In genomic region chr2:10285578-10286198, GRCh38 we compare ENCODE assay signal across 9 cellular contexts. TPM values are rescaled to one million over a fixed set of nuclear protein-coding genes. Genes with fewer than 3 reads are reported as not detected.
A peak's percentile ranks its signal among the peaks of the same experiment; 100 is the strongest.
DNase-seq lines count a peak whose midpoint lies in the region; ATAC-seq, FAIRE-seq and TF ChIP-seq lines count a peak whose summit lies in the region.
"Had no signal": no experiment of that assay in that cellular context is flagged by ENCODE, and none has a peak within 500 bp of the region (broad histone marks: within the 10 kb centered on the region; RNA-seq: fewer than 3 reads in every experiment).

No MANE protein-coding gene starts in this region.

- peak overlapping the region; percentile 20 to 26 for H3K27ac ChIP-seq in breast epithelium
- H3K27ac ChIP-seq in HepG2 (ENCODE audit: extremely low read length, insufficient read depth, low read length), result peak overlapping the region; percentile 15
- H3K27ac ChIP-seq in thyroid gland, result peak overlapping the region; percentile 93 to 99 (median 95)

- H3K4me1 ChIP-seq in breast epithelium (peaks cover 7 to 10% of the 10 kb centered on the region in 2 donors), HepG2 (ENCODE audit: insufficient read depth, low read length) (peaks cover 48% of the 10 kb centered on the region), thyroid gland (peaks cover 24 to 38% of the 10 kb centered on the region in 2 donors), HAP-1 (no peaks in the 10 kb centered on the region)

- peak; percentile 4 for FAIRE-seq in HepG2 (lab: Jason Lieb, UNC)
- FAIRE-seq: bronchial epithelial cell had no signal

- 41% methylated on average over 12 of the region's 17 CpGs for WGBS in HepG2 (ENCODE audit: low lambda C conversion rate)
- 25 to 46% methylated on average over 8 to 10 of the region's 17 CpGs for WGBS in thyroid gland, 2 donors

- peak overlapping the region; percentile 60 for H3K4me2 ChIP-seq in HepG2 (ENCODE audit: low read depth, low read length)

- DNase-seq in COR-L47 (lab: John Stamatoyannopoulos, UW) (peak; percentile 14), NB4 (ENCODE audit: low read depth) (peak; percentile 92), breast epithelium (ENCODE audit: low spot score in 2 of 2) (peak; percentile 56 to 75), HepG2 (ENCODE audit: low spot score) (peak; percentile 77), thyroid gland (peak; percentile 96), HAP-1 (ENCODE audit: low spot score in 2 of 2) (no peak)
- DNase-seq in effector CD4-positive, alpha-beta T cell, result no peak

- TF ChIP-seq RAD21 in HepG2 (CRISPR knock-in tag; IDR thresholded peaks at IDR 0.05), result no peak

- H4K20me1 ChIP-seq in HepG2 (ENCODE audit: insufficient read depth, low read length), result no peaks in the 10 kb centered on the region

- no peaks in the 10 kb centered on the region for H3K79me2 ChIP-seq in HepG2 (ENCODE audit: insufficient read depth, low read length)

- in situ Hi-C loops in HepG2 (cut with HindIII; ENCODE audit: extremely low pct_ligation_motif_present, low pct_unique_long_range_greater_than_20kb) (no loop called here), HAP-1 (cut with MboI; ENCODE audit: low sequenced_read_pairs) (no loop called here)

- TF ChIP-seq POLR2A in NB4 (IDR thresholded peaks at IDR 0.05; ENCODE audit: extremely low read depth, insufficient read length) (peak; percentile 12), breast epithelium (IDR thresholded peaks at IDR 0.05) (no peak), HepG2 (IDR thresholded peaks at IDR 0.05; ENCODE audit: insufficient read depth in 1 of 2, low read depth in 2 of 2, low read length in 2 of 2) (peak in 1 of 2 experiments; percentile 28; a peak in 1 of 4 replicates), thyroid gland (IDR thresholded peaks at IDR 0.05) (peak in 1 of 2 donors; percentile 38)

- peak overlapping the region; percentile 43 for H3K9ac ChIP-seq in HepG2 (ENCODE audit: insufficient read depth, low read depth, low read length)

- TF ChIP-seq EP300 in HepG2 (IDR thresholded peaks at IDR 0.05; ENCODE audit: low read depth in 2 of 2, low read length in 2 of 2) (peak in 1 of 2 experiments; percentile 40; a peak in 2 of 4 replicates), HepG2 (CRISPR knock-in tag; IDR thresholded peaks at IDR 0.05; ENCODE audit: borderline replicate concordance) (peak; percentile 67; the same call in 1 of the 2 replicates)

- intact Hi-C loops in breast epithelium (cut with DNase I; ENCODE audit: low total_unique reads), result loop anchor here (5.0 kb wide), 1 partner anchor 1268 kb away; no protein-coding TSS in a partner anchor
- intact Hi-C loops in HepG2 (cut with micrococcal nuclease; ENCODE audit: unreplicated experiment), result loop anchor here (2.0 kb wide), 1 partner anchor 17 kb away; the partner anchor contains the start of gene HPCAL1
- intact Hi-C loops in thyroid gland (cut with DNase I), result loop anchor here (5.0 kb wide), 1 partner anchor 122 kb away; no protein-coding TSS in a partner anchor

- TF ChIP-seq CTCF in NB4 (IDR thresholded peaks at IDR 0.05; ENCODE audit: low read depth, low read length) (no peak), breast epithelium (IDR thresholded peaks at IDR 0.05) (no peak), HepG2 (CRISPR knock-in tag; IDR thresholded peaks at IDR 0.05) (peak; percentile 44), thyroid gland (IDR thresholded peaks at IDR 0.05) (peak in 1 of 6 experiments; percentile 11)

- POLR2A ChIA-PET in HepG2 (lab: Yijun Ruan, JAX), result interaction anchor here (1.3 to 6.1 kb wide), 6 partner anchors 8 to 123 kb away, joined by 4 to 87 read pairs (median 9); partner anchors contain the start of gene HPCAL1

- H3K36me3 ChIP-seq in breast epithelium (no peaks in the 10 kb centered on the region), HepG2 (replicated peaks in 1 of 2; ENCODE audit: control insufficient read depth in 1 of 2, insufficient read depth in 2 of 2, low read length in 2 of 2) (no peaks in the 10 kb centered on the region), thyroid gland (no peaks in the 10 kb centered on the region), HAP-1 (replicated peaks) (no peaks in the 10 kb centered on the region)

- CTCF ChIA-PET in HepG2 (lab: Yijun Ruan, JAX; ENCODE audit: low intra/inter-chr PET ratio, low total read pairs), result no interaction called here

- no peak overlapping the region for H2AFZ ChIP-seq in HepG2 (ENCODE audit: low read length)

- ATAC-seq in HepG2 (peak; percentile 80), GM21390 (IDR thresholded peaks at IDR 0.05; ENCODE audit: unreplicated experiment) (no peak)

- BruUV-seq in HepG2 (replicated peaks; lab: Mats Ljungman, UMichigan), result no TSS peak

- H3K4me3 ChIP-seq in NB4 (ENCODE audit: low read depth, low read length) (no peak overlapping the region), breast epithelium (no peak overlapping the region), HepG2 (replicated peaks in 1 of 3; ENCODE audit: insufficient read depth in 1 of 3, low read depth in 2 of 3, low read length in 3 of 3) (peak overlapping the region; percentile 13 to 52 (median 32); a peak in 5 of 6 replicates), thyroid gland (replicated peaks in 1 of 3) (no peak overlapping the region), HAP-1 (no peak overlapping the region)

- no peaks in the 10 kb centered on the region for H3K27me3 ChIP-seq in breast epithelium
- H3K27me3 ChIP-seq in HepG2 (ENCODE audit: control insufficient read depth in 1 of 2, insufficient read depth in 2 of 2, low read length in 2 of 2), result no peaks in the 10 kb centered on the region
- no peaks in the 10 kb centered on the region for H3K27me3 ChIP-seq in thyroid gland
- no peaks in the 10 kb centered on the region for H3K27me3 ChIP-seq in HAP-1 (ENCODE audit: low read depth)

- H3K9me3 ChIP-seq in breast epithelium, result no peaks in the 10 kb centered on the region
- no peaks in the 10 kb centered on the region for H3K9me3 ChIP-seq in HepG2 (ENCODE audit: low read length)
- H3K9me3 ChIP-seq in thyroid gland, result no peaks in the 10 kb centered on the region
- no peaks in the 10 kb centered on the region for H3K9me3 ChIP-seq in HAP-1

TF ChIP-seq in HepG2, 621 proteins besides CTCF, POLR2A, EP300 and RAD21 (continues in another document):
- no peak for TF ChIP-seq HDAC1 (CRISPR knock-in tag; IDR thresholded peaks at IDR 0.05)
- no peak for TF ChIP-seq MATR3 (CRISPR knock-in tag; IDR thresholded peaks at IDR 0.05)
- no peak for TF ChIP-seq SP140L (CRISPR knock-in tag; IDR thresholded peaks at IDR 0.05; ENCODE audit: borderline replicate concordance)
- TF ChIP-seq ZNF10 (CRISPR knock-in tag; IDR thresholded peaks at IDR 0.05; ENCODE audit: borderline replicate concordance, low read depth), result no peak
- no peak for TF ChIP-seq HDAC6 (IDR thresholded peaks at IDR 0.05; ENCODE audit: low read depth, low read length)
- TF ChIP-seq ZNF780A (CRISPR knock-in tag; IDR thresholded peaks at IDR 0.05), result no peak
- no peak for TF ChIP-seq ZNF441 (CRISPR knock-in tag; IDR thresholded peaks at IDR 0.05; ENCODE audit: borderline replicate concordance)
- TF ChIP-seq ZXDC (CRISPR knock-in tag; IDR thresholded peaks at IDR 0.05), result no peak

RNA-seq across cellular contexts. Expression of gene HPCAL1, which starts 17.0 kb away (rescaled TPM):
- total RNA-seq in breast epithelium, result 10 to 100 TPM; 38.6 to 41.9 (median 41.6) TPM
- total RNA-seq in HepG2 (2016; rRNA removed; fragmentation: Illumina TruSeq; extraction: Trizol), result 23.3 and 29.9 TPM in 2 replicates
- total RNA-seq in HepG2 (2016; cell fraction: cytosol; rRNA removed; fragmentation: Illumina TruSeq; extraction: Trizol; ENCODE audit: low read depth), result 43.0 and 51.2 TPM in 2 replicates
- 21.4 and 28.1 TPM in 2 replicates for total RNA-seq in HepG2 (2016; cell fraction: insoluble cytoplasmic fraction; rRNA removed; fragmentation: Illumina TruSeq; extraction: Trizol)
- 50.7 and 67.7 TPM in 2 replicates for total RNA-seq in HepG2 (2016; cell fraction: membrane; rRNA removed; fragmentation: Illumina TruSeq; extraction: Trizol)
- total RNA-seq in HepG2 (2016; cell fraction: nucleus; rRNA removed; fragmentation: Illumina TruSeq; extraction: Trizol), result 12.9 and 16.1 TPM in 2 replicates
- 29.5 and 38.6 TPM in 2 replicates for polyA plus RNA-seq in HepG2 (2011; rRNA removed)
- polyA plus RNA-seq in HepG2 (2011; cell fraction: cytosol; rRNA removed), result 29.8 and 35.9 TPM in 2 replicates
- polyA plus RNA-seq in HepG2 (2011; cell fraction: nucleus; rRNA removed), result 54.3 and 60.0 TPM in 2 replicates
- 46.0 and 46.8 TPM in 2 replicates for polyA plus RNA-seq in HepG2 (2012)
- 37.1 and 47.1 TPM in 2 replicates for polyA plus RNA-seq in HepG2 (2016; cell fraction: cytosol; fragmentation: Illumina TruSeq; extraction: Trizol; ENCODE audit: low read depth)
- polyA plus RNA-seq in HepG2 (2016; cell fraction: insoluble cytoplasmic fraction; fragmentation: Illumina TruSeq; extraction: Trizol; ENCODE audit: low read depth), result 24.6 and 35.5 TPM in 2 replicates
- 54.6 and 65.1 TPM in 2 replicates for polyA plus RNA-seq in HepG2 (2016; cell fraction: membrane; fragmentation: Illumina TruSeq; extraction: Trizol; ENCODE audit: low read depth)
- polyA plus RNA-seq in HepG2 (2016; cell fraction: nucleus; fragmentation: Illumina TruSeq; extraction: Trizol; ENCODE audit: insufficient read depth, low read depth), result 30.3 and 35.7 TPM in 2 replicates
- polyA minus RNA-seq in HepG2 (2011; rRNA and poly(A)+ RNA removed; ENCODE audit: low replicate concordance), result 26.5 and 27.7 TPM in 2 replicates
- 19.4 and 20.4 TPM in 2 replicates for polyA minus RNA-seq in HepG2 (2011; cell fraction: cytosol; rRNA and poly(A)+ RNA removed)
- 12.6 and 15.5 TPM in 2 replicates for polyA minus RNA-seq in HepG2 (2011; cell fraction: nucleus; rRNA and poly(A)+ RNA removed)
- 10 to 100 TPM; 39.9 to 84.2 (median 64.8) TPM for total RNA-seq in thyroid gland

Comparison
In these comparisons a context has a peak if more than half of its experiments do, and no peak if none do; other contexts are left out.
1. DNase-seq: peak in COR-L47 (single experiment), NB4 (single experiment), breast epithelium (2 of 2), HepG2 (single experiment) and thyroid gland (2 of 2); none in HAP-1 (0 of 2) and effector CD4-positive, alpha-beta T cell (single experiment).
2. H3K4me3 ChIP-seq: peak in HepG2 (3 of 3); none in NB4 (single experiment), breast epithelium (0 of 3), thyroid gland (0 of 3) and HAP-1 (single experiment).
3. H3K27ac ChIP-seq: peak in every context shown above with its lines; median percentile 95 in thyroid gland; 23 in breast epithelium; 15 in HepG2.